Comparison of ENCODE assay signal across 8 cellular contexts in the genomic region with DNA sequence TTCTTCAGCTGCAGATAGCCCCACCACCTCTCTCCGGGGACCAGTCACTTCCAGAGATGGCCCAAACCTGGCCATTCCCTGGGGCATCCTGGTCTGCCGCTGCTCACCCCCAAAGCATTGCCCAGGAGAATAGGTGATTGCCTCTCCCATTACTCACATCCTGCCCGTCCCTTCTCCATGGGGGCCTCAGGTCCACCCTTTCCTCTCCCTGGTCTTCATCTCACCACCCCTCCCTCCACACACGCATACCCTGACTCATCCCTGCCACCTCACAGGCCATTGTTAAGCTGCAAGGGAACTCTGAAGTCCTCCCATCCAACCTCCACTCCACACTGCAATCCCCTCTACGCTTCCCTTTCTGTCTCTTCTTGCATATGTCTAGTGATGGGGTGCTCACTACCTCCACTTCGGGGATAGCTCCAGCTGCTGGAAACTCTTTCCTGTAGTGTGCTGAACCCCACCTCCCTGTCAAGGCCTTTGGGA. TPM values are rescaled to one million over a fixed set of nuclear protein-coding genes. Genes with fewer than 3 reads are reported as not detected.
A peak's percentile ranks its signal among the peaks of the same experiment; 100 is the strongest.
DNase-seq lines count a peak whose midpoint lies in the region; ATAC-seq and TF ChIP-seq lines count a peak whose summit lies in the region.

A gene with protein sequence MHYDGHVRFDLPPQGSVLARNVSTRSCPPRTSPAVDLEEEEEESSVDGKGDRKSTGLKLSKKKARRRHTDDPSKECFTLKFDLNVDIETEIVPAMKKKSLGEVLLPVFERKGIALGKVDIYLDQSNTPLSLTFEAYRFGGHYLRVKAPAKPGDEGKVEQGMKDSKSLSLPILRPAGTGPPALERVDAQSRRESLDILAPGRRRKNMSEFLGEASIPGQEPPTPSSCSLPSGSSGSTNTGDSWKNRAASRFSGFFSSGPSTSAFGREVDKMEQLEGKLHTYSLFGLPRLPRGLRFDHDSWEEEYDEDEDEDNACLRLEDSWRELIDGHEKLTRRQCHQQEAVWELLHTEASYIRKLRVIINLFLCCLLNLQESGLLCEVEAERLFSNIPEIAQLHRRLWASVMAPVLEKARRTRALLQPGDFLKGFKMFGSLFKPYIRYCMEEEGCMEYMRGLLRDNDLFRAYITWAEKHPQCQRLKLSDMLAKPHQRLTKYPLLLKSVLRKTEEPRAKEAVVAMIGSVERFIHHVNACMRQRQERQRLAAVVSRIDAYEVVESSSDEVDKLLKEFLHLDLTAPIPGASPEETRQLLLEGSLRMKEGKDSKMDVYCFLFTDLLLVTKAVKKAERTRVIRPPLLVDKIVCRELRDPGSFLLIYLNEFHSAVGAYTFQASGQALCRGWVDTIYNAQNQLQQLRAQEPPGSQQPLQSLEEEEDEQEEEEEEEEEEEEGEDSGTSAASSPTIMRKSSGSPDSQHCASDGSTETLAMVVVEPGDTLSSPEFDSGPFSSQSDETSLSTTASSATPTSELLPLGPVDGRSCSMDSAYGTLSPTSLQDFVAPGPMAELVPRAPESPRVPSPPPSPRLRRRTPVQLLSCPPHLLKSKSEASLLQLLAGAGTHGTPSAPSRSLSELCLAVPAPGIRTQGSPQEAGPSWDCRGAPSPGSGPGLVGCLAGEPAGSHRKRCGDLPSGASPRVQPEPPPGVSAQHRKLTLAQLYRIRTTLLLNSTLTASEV (minus strand): TSS at position 188 of the 483 bp plus-strand sequence. CDS start 14,096 bp downstream, outside the sequence.

- H2AFZ ChIP-seq in GM23338 (peak within 1 kb of the TSS; percentile 87), fibroblast of lung (ENCODE audit: low read length) (peak within 1 kb of the TSS; percentile 39), neural cell (ENCODE audit: low read depth, low read length) (no peak within 1 kb of the TSS)

- H4K20me1 ChIP-seq in GM23338 (replicated peaks; ENCODE audit: insufficient read depth) (no peaks in the 10 kb centered on the region; the same call in 1 of the 2 replicates), fibroblast of lung (ENCODE audit: control insufficient read depth, extremely low read depth, insufficient read depth, low read length) (no peaks in the 10 kb centered on the region), neural cell (ENCODE audit: insufficient read depth) (no peaks in the 10 kb centered on the region)

- peaks cover 17% of the 10 kb centered on the region for H3F3A ChIP-seq in GM23338 (replicated peaks; ENCODE audit: low read depth)
- no peaks in the 10 kb centered on the region for H3F3A ChIP-seq in neural cell (ENCODE audit: insufficient read depth, low read length, poor library complexity, severe bottlenecking)

- TF ChIP-seq EP300 in neural cell (conservative IDR thresholded peaks at IDR 0.05; ENCODE audit: poor library complexity, severe bottlenecking) = no peak

- H3K4me1 ChIP-seq in GM23338 (ENCODE audit: insufficient read depth) (peaks cover 31% of the 10 kb centered on the region), fibroblast of lung (ENCODE audit: control insufficient read depth, extremely low read depth, insufficient read depth, low read length) (no peaks in the 10 kb centered on the region)

- H3K9me3 ChIP-seq in fibroblast of lung (ENCODE audit: control insufficient read depth, insufficient read depth, low read depth, low read length) (no peaks in the 10 kb centered on the region), neural cell (ENCODE audit: low read length) (no peaks in the 10 kb centered on the region)

- H3K27me3 ChIP-seq in GM23338 (ENCODE audit: insufficient read depth) = peaks cover 10% of the 10 kb centered on the region
- peaks cover 8% of the 10 kb centered on the region for H3K27me3 ChIP-seq in fibroblast of lung (ENCODE audit: control insufficient read depth, insufficient read depth, low read length)
- H3K27me3 ChIP-seq in neural cell (ENCODE audit: insufficient read depth, low read depth, low read length) = no peaks in the 10 kb centered on the region

- peak within 1 kb of the TSS; percentile 74 for H3K4me3 Mint-ChIP-seq in GM23338

- H3K4me2 ChIP-seq in GM23338 (peak within 1 kb of the TSS; percentile 97), fibroblast of lung (ENCODE audit: extremely low read depth, insufficient read depth, low read length) (peak within 1 kb of the TSS; percentile 92), neural cell (ENCODE audit: low read length) (peak within 1 kb of the TSS; percentile 88)

- ATAC-seq in GM23338 (no peak), HG03432 (IDR thresholded peaks at IDR 0.05; ENCODE audit: unreplicated experiment) (no peak)

- TF ChIP-seq RAD21 in neural cell (conservative IDR thresholded peaks at IDR 0.05) = no peak

- H3K4me1 Mint-ChIP-seq in GM23338 = peaks cover 36% of the 10 kb centered on the region

- TF ChIP-seq CTCF in GM23338 (conservative IDR thresholded peaks at IDR 0.05; ENCODE audit: low read depth in 2 of 2) = no peak
- no peak for TF ChIP-seq CTCF in fibroblast of lung (conservative IDR thresholded peaks at IDR 0.05 in 1 of 2, IDR thresholded peaks at IDR 0.05 in 1 of 2; ENCODE audit: low read depth in 1 of 2, low read length in 2 of 2)
- no peak for TF ChIP-seq CTCF in neural cell (IDR thresholded peaks at IDR 0.05; ENCODE audit: poor library complexity, severe bottlenecking)

- H3K4me3 ChIP-seq in GM23338 (peak within 1 kb of the TSS; percentile 94), fibroblast of lung (replicated peaks in 1 of 4; ENCODE audit: control extremely low read depth in 1 of 4, insufficient read depth in 1 of 4, low read depth in 3 of 4, low read length in 4 of 4) (peak within 1 kb of the TSS; percentile 64 to 88 (median 77)), neural cell (ENCODE audit: low read length) (peak within 1 kb of the TSS; percentile 73)

- H3K27me3 Mint-ChIP-seq in GM23338 (ENCODE audit: insufficient read depth, low read depth, poor library complexity) = peaks cover 29% of the 10 kb centered on the region

- H3K79me2 ChIP-seq in GM23338 (replicated peaks; ENCODE audit: insufficient read depth) (no peaks in the 10 kb centered on the region), fibroblast of lung (ENCODE audit: control insufficient read depth, insufficient read depth, low read length) (no peaks in the 10 kb centered on the region), neural cell (replicated peaks; ENCODE audit: insufficient read depth, low read length) (no peaks in the 10 kb centered on the region)

- peak within 1 kb of the TSS; percentile 79 for H3K27ac ChIP-seq in GM23338 (ENCODE audit: low read depth)
- peak within 1 kb of the TSS; percentile 38 for H3K27ac ChIP-seq in fibroblast of lung (ENCODE audit: insufficient read depth, low read length)
- H3K27ac ChIP-seq in neural cell (ENCODE audit: low read length) = no peak within 1 kb of the TSS

- no peaks in the 10 kb centered on the region for H3K9me2 ChIP-seq in GM23338 (ENCODE audit: insufficient read depth)
- no peaks in the 10 kb centered on the region for H3K9me2 ChIP-seq in neural cell (ENCODE audit: insufficient read depth, low read length)

- H3K36me3 Mint-ChIP-seq in GM23338 (ENCODE audit: low read depth) = no peaks in the 10 kb centered on the region

- DNase-seq in GM23338 (ENCODE audit: low spot score) = no peak
- DNase-seq in SW 1271 (lab: John Stamatoyannopoulos, UW) = peak; percentile 86
- peak; percentile 33 to 93 for DNase-seq in fibroblast of lung (ENCODE audit: low read depth in 2 of 2)
- no peak for DNase-seq in NCI-H1930 (lab: John Stamatoyannopoulos, UW)
- DNase-seq in globus pallidus (ENCODE audit: low spot score) = no peak
- DNase-seq in pons (ENCODE audit: low spot score) = no peak

- H3K36me3 ChIP-seq in GM23338 (ENCODE audit: insufficient read depth) (no peaks in the 10 kb centered on the region), fibroblast of lung (ENCODE audit: control insufficient read depth, insufficient read depth, low read length) (no peaks in the 10 kb centered on the region), neural cell (ENCODE audit: insufficient read depth, low read length) (no peaks in the 10 kb centered on the region)

- H3K9me3 Mint-ChIP-seq in GM23338 = no peaks in the 10 kb centered on the region

- peak within 1 kb of the TSS; percentile 80 for H3K27ac Mint-ChIP-seq in GM23338

- H3K9ac ChIP-seq in fibroblast of lung (ENCODE audit: insufficient read depth, low read length) = peak within 1 kb of the TSS; percentile 53
- H3K9ac ChIP-seq in neural cell (ENCODE audit: low read length) = peak within 1 kb of the TSS; percentile 53

TF ChIP-seq in GM23338, 12 proteins besides CTCF, POLR2A, EP300 and RAD21:
- TF ChIP-seq, protein P1, sequence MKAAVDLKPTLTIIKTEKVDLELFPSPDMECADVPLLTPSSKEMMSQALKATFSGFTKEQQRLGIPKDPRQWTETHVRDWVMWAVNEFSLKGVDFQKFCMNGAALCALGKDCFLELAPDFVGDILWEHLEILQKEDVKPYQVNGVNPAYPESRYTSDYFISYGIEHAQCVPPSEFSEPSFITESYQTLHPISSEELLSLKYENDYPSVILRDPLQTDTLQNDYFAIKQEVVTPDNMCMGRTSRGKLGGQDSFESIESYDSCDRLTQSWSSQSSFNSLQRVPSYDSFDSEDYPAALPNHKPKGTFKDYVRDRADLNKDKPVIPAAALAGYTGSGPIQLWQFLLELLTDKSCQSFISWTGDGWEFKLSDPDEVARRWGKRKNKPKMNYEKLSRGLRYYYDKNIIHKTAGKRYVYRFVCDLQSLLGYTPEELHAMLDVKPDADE (IDR thresholded peaks at IDR 0.05) = no peak

TF ChIP-seq in neural cell, 6 proteins besides CTCF, POLR2A, EP300 and RAD21 (continues in another document):
- TF ChIP-seq POLR2AphosphoS5 (IDR thresholded peaks at IDR 0.05) = no peak
- TF ChIP-seq EZH2 (IDR thresholded peaks at IDR 0.05; ENCODE audit: borderline replicate concordance, insufficient read depth, low read length, poor library complexity, severe bottlenecking) = no peak
- no peak for TF ChIP-seq MXI1 (conservative IDR thresholded peaks at IDR 0.05; ENCODE audit: poor library complexity, severe bottlenecking)
- no peak for TF ChIP-seq TAF1 (IDR thresholded peaks at IDR 0.05; ENCODE audit: low read depth)

RNA-seq across cellular contexts. Expression of the gene that starts here (rescaled TPM):
- 25.8 and 26.4 TPM in 2 replicates for total RNA-seq in GM23338 (2014; rRNA removed; shearing (Covaris generic))
- polyA plus RNA-seq in GM23338 (2016; fragmentation: Nextera tagmentation; extraction: Ambion mirVana) (9.0 and 10.2 TPM in 2 replicates), fibroblast of lung (0.42 and 0.79 TPM in 2 replicates), neural cell (24.0 and 28.8 TPM in 2 replicates)
- total RNA-seq in fibroblast of lung = 1.3 and 3.3 TPM in 2 replicates
- polyA plus RNA-seq in fibroblast of lung (2012) = 0.98 and 2.2 TPM in 2 replicates
- polyA minus RNA-seq in fibroblast of lung (ENCODE audit: low replicate concordance) (0.56 and 1.6 TPM in 2 replicates), neural cell (24.1 and 25.4 TPM in 2 replicates)

Comparison
In these comparisons a context has a peak if more than half of its experiments do, and no peak if none do; other contexts are left out.
1. DNase-seq: peak in SW 1271 (2 of 2) and fibroblast of lung (2 of 2); none in GM23338 (single experiment), NCI-H1930 (0 of 2), globus pallidus (single experiment) and pons (single experiment).
2. Peak in every context shown above with its lines, with median percentiles within 50 percentile points of each other: H3K4me2 ChIP-seq and H3K4me3 ChIP-seq.